19 cellular contexts compared by ENCODE assay signal in genomic region chr11:103880968-103881367, GRCh38.
"Had no signal": no experiment of that assay in that cellular context is flagged by ENCODE, and none has a peak within 500 bp of the region (broad histone marks: within the 10 kb centered on the region; RNA-seq: fewer than 3 reads in every experiment).

No MANE protein-coding gene starts in this region.

- H3K27me3 Mint-ChIP-seq: central memory CD8-positive, alpha-beta T cell; natural killer cell treated with Interleukin-12 subunit alpha and Interleukin-12 subunit beta and Interleukin-15 and Interleukin-18, amount 100 ng/mL, for 72 hours had no signal

- DNase-seq: activated CD4-positive, alpha-beta T cell treated with anti-CD3 and anti-CD28 coated beads, Interleukin-2, amount 50 U/mL, for 48 hours; activated effector memory CD4-positive, alpha-beta T cell treated with anti-CD3 and anti-CD28 coated beads, Interleukin-2, amount 50 U/mL, for 16 hours; activated T-cell treated with anti-CD3 and anti-CD28 coated beads, Interleukin-2, amount 50 U/mL, for 48 hours; amygdala; brain microvascular endothelial cell; effector CD8-positive, alpha-beta T cell; foreskin keratinocyte; kidney glomerular epithelial cell; mesendoderm; posterior cingulate gyrus; retina; stimulated activated CD4-positive, alpha-beta T cell treated with anti-CD3 and anti-CD28 coated beads, Interleukin-12 subunit alpha, Interleukin-12 subunit beta, amount 100 ng/mL, for 4 hours; stimulated activated CD4-positive, alpha-beta T cell treated with anti-CD3 and anti-CD28 coated beads, Interleukin-2, amount 100 ng/mL, for 24 hours; T1000; thyroid gland had no signal

- H3K27ac ChIP-seq: brain microvascular endothelial cell, foreskin keratinocyte, thyroid gland had no signal

- H3K9me3 Mint-ChIP-seq: central memory CD8-positive, alpha-beta T cell; natural killer cell treated with Interleukin-12 subunit alpha and Interleukin-12 subunit beta and Interleukin-15 and Interleukin-18, amount 100 ng/mL, for 72 hours had no signal

- H3K4me1 ChIP-seq: foreskin keratinocyte, thyroid gland had no signal

- H3K36me3 Mint-ChIP-seq: activated naive CD4-positive, alpha-beta T cell treated with anti-CD3 and anti-CD28 coated beads, Interleukin-2, amount 50 U/mL, for 72 hours; natural killer cell treated with Interleukin-12 subunit alpha and Interleukin-12 subunit beta and Interleukin-15 and Interleukin-18, amount 100 ng/mL, for 72 hours; stimulated activated effector memory CD8-positive, alpha-beta T cell treated with anti-CD3 and anti-CD28 coated beads, Interleukin-12 subunit alpha, Interleukin-12 subunit beta, amount 100 ng/mL, for 72 hours had no signal

- H3K27me3 ChIP-seq: brain microvascular endothelial cell, foreskin keratinocyte, thyroid gland had no signal

- H3K4me3 Mint-ChIP-seq: central memory CD8-positive, alpha-beta T cell; natural killer cell treated with Interleukin-12 subunit alpha and Interleukin-12 subunit beta and Interleukin-15 and Interleukin-18, amount 100 ng/mL, for 72 hours; stimulated activated effector memory CD8-positive, alpha-beta T cell treated with anti-CD3 and anti-CD28 coated beads, Interleukin-12 subunit alpha, Interleukin-12 subunit beta, amount 100 ng/mL, for 72 hours had no signal

- H3K36me3 ChIP-seq: brain microvascular endothelial cell, thyroid gland had no signal

- ATAC-seq: activated naive CD4-positive, alpha-beta T cell treated with anti-CD3 and anti-CD28 coated beads, Interleukin-2, amount 50 U/mL, for 72 hours; foreskin keratinocyte; natural killer cell treated with Interleukin-12 subunit alpha and Interleukin-12 subunit beta and Interleukin-15 and Interleukin-18, amount 100 ng/mL, for 72 hours; stimulated activated effector memory CD8-positive, alpha-beta T cell treated with anti-CD3 and anti-CD28 coated beads, Interleukin-12 subunit alpha, Interleukin-12 subunit beta, amount 100 ng/mL, for 72 hours had no signal

- H3K4me1 Mint-ChIP-seq: central memory CD8-positive, alpha-beta T cell; stimulated activated effector memory CD8-positive, alpha-beta T cell treated with anti-CD3 and anti-CD28 coated beads, Interleukin-12 subunit alpha, Interleukin-12 subunit beta, amount 100 ng/mL, for 72 hours had no signal

- H3K4me3 ChIP-seq: thyroid gland had no signal

- H3K9me3 ChIP-seq: thyroid gland had no signal

- H3K27ac Mint-ChIP-seq: activated naive CD4-positive, alpha-beta T cell treated with anti-CD3 and anti-CD28 coated beads, Interleukin-2, amount 50 U/mL, for 72 hours; natural killer cell treated with Interleukin-12 subunit alpha and Interleukin-12 subunit beta and Interleukin-15 and Interleukin-18, amount 100 ng/mL, for 72 hours; stimulated activated effector memory CD8-positive, alpha-beta T cell treated with anti-CD3 and anti-CD28 coated beads, Interleukin-12 subunit alpha, Interleukin-12 subunit beta, amount 100 ng/mL, for 72 hours had no signal
